In the genomic region with DNA sequence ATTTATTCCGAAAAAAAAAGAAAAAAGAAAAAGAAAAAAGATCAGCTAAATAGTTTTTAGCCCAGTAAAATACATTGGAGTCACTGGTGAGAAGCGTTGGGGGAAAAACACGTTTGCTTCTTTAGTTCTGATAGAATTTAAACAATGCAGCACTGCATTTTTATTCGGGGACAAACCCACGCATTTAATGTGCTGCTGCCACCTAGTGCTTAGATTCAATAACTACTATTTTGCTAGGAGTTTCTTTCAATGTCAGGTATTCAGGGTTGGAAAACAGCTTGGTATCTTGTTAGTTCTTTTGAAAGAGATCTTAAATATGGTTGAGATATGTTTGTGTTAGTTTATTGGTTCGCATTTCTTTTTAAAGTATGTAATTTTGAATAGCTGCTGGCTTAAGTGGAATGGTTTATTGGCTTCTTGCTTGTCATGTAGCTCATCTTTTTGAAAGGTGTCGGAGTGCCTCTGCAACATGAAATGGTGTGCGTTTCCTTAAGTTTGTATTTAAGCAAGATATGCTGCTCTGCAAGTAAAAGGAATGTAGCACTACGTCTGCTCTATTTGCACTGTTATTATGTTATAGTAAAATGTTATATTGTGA, we compare ENCODE assay signal across 8 cellular contexts. TPM values are rescaled to one million over a fixed set of nuclear protein-coding genes. Genes with fewer than 3 reads are reported as not detected.
DNase-seq lines count a peak whose midpoint lies in the region; ATAC-seq, FAIRE-seq and TF ChIP-seq lines count a peak whose summit lies in the region.

No MANE protein-coding gene starts in this region.

- CTCF ChIA-PET in Caco-2 (lab: Charles Lee) = interaction anchor here (0.6 to 1.7 kb wide), 7 partner anchors 38 to 543 kb away, joined by 3 to 12 read pairs (median 4); a partner anchor contains a TSS

- no peaks in the 10 kb centered on the region for H3K36me3 Mint-ChIP-seq in Caco-2 (ENCODE audit: insufficient read depth, unreplicated experiment)
- H3K36me3 Mint-ChIP-seq in chondrocyte (ENCODE audit: low read depth) = no peaks in the 10 kb centered on the region

- H3K4me1 Mint-ChIP-seq in Caco-2 (ENCODE audit: low read depth, unreplicated experiment) = peaks cover 3% of the 10 kb centered on the region
- peaks cover 5% of the 10 kb centered on the region for H3K4me1 Mint-ChIP-seq in chondrocyte (ENCODE audit: low read depth)

- TF ChIP-seq CTCF in Caco-2 (IDR thresholded peaks at IDR 0.05; ENCODE audit: insufficient read depth in 1 of 2, low read depth in 1 of 2, low read length in 1 of 2, severe bottlenecking in 1 of 2, unreplicated experiment in 1 of 2) (peak; percentile 65 to 79), LNCAP (IDR thresholded peaks at IDR 0.05) (peak; percentile 73), chondrocyte (IDR thresholded peaks at IDR 0.05) (peak; percentile 96)

- no peak overlapping the region for H3K4me3 ChIP-seq in Caco-2 (ENCODE audit: low read depth, low read length)

- no peak overlapping the region for H3K27ac Mint-ChIP-seq in Caco-2 (ENCODE audit: unreplicated experiment)
- no peak overlapping the region for H3K27ac Mint-ChIP-seq in chondrocyte (ENCODE audit: unreplicated experiment)

- H3K36me3 ChIP-seq in Caco-2 (ENCODE audit: control insufficient read depth, insufficient read depth, low read length) = no peaks in the 10 kb centered on the region

- no peaks in the 10 kb centered on the region for H3K9me3 ChIP-seq in Caco-2

- H3K27me3 ChIP-seq in Caco-2 (replicated peaks; ENCODE audit: control insufficient read depth, insufficient read depth, low read length) = no peaks in the 10 kb centered on the region

- no peaks in the 10 kb centered on the region for H3K4me1 ChIP-seq in Caco-2

- FAIRE-seq in urothelium cell line (lab: Jason Lieb, UNC) = no peak

- H3K9me3 Mint-ChIP-seq in Caco-2 (ENCODE audit: unreplicated experiment) (no peaks in the 10 kb centered on the region), chondrocyte (ENCODE audit: low read depth) (peaks cover 6% of the 10 kb centered on the region)

- ATAC-seq in GM18907 (IDR thresholded peaks at IDR 0.05; ENCODE audit: unreplicated experiment) (peak; percentile 57), HG02588 (IDR thresholded peaks at IDR 0.05; ENCODE audit: unreplicated experiment) (no peak)

- H3K27me3 Mint-ChIP-seq in Caco-2 (ENCODE audit: insufficient read depth, unreplicated experiment) = no peaks in the 10 kb centered on the region
- H3K27me3 Mint-ChIP-seq in chondrocyte (ENCODE audit: low read depth) = no peaks in the 10 kb centered on the region

- POLR2A ChIA-PET in Caco-2 (lab: Charles Lee) = no interaction called here

- DNase-seq in Caco-2 (peak in 1 of 2 experiments; percentile 41), RKO (ENCODE audit: low spot score) (peak; percentile 61), chondrocyte (ENCODE audit: low spot score) (no peak), lung microvascular endothelial cell (ENCODE audit: low read depth in 2 of 2) (peak; percentile 61 to 66), urothelium cell line (ENCODE audit: low spot score) (peak; percentile 26)

- intact Hi-C loops in Caco-2 (cut with micrococcal nuclease; ENCODE audit: unreplicated experiment) = loop anchor here (1.0 to 5.0 kb wide), 6 partner anchors 117 to 543 kb away; no protein-coding TSS in a partner anchor

- BruUV-seq in Caco-2 (replicated peaks; lab: Mats Ljungman, UMichigan) = no TSS peak

- H3K4me3 Mint-ChIP-seq in Caco-2 (ENCODE audit: unreplicated experiment) = no peak overlapping the region
- H3K4me3 Mint-ChIP-seq in chondrocyte (ENCODE audit: unreplicated experiment) = no peak overlapping the region

RNA-seq across cellular contexts. Expression of a gene that starts 41.9 kb away (rescaled TPM):
- total RNA-seq in Caco-2 (2022) = 19.6 and 21.0 TPM in 2 replicates
- total RNA-seq in chondrocyte = 9.4 to 16.2 TPM (median 10.3 TPM) in 3 replicates
- total RNA-seq in lung microvascular endothelial cell = 10.3 and 10.7 TPM in 2 replicates
